In genomic region chr20:1876975-1877603, GRCh38 we compare ENCODE assay signal across 10 cellular contexts. TPM values are rescaled to one million over a fixed set of nuclear protein-coding genes. Genes with fewer than 3 reads are reported as not detected.
DNase-seq lines count a peak whose midpoint lies in the region; ATAC-seq, FAIRE-seq and TF ChIP-seq lines count a peak whose summit lies in the region.
"Had no signal": no experiment of that assay in that cellular context is flagged by ENCODE, and none has a peak within 500 bp of the region (broad histone marks: within the 10 kb centered on the region; RNA-seq: fewer than 3 reads in every experiment).

No MANE protein-coding gene starts in this region.

- no peak overlapping the region for H3K4me3 Mint-ChIP-seq in activated T-helper 17 cell treated with anti-CD3 and anti-CD28 coated beads, Interleukin-2, amount 50 U/mL, for 72 hours

- H3K36me3 Mint-ChIP-seq in activated T-helper 17 cell treated with anti-CD3 and anti-CD28 coated beads, Interleukin-2, amount 50 U/mL, for 72 hours (ENCODE audit: low read depth): no peaks in the 10 kb centered on the region

- no peak for TF ChIP-seq CTCF in D721Med (IDR thresholded peaks at IDR 0.05; ENCODE audit: insufficient read depth, missing control alignments)
- TF ChIP-seq CTCF in GM20000 (IDR thresholded peaks at IDR 0.05; ENCODE audit: extremely low read depth, missing control alignments): no peak
- no peak for TF ChIP-seq CTCF in gastroesophageal sphincter (IDR thresholded peaks at IDR 0.05)

- H3K27me3 Mint-ChIP-seq in activated T-helper 17 cell treated with anti-CD3 and anti-CD28 coated beads, Interleukin-2, amount 50 U/mL, for 72 hours: peaks cover 11% of the 10 kb centered on the region

- FAIRE-seq in D721Med (lab: Jason Lieb, UNC): no peak
- FAIRE-seq: RCC 7860 had no signal

- peaks cover 44% of the 10 kb centered on the region for H3K27me3 ChIP-seq in gastroesophageal sphincter

- peaks cover 0 to 8% (median 0%) of the 10 kb centered on the region in 3 donors for H3K9me3 ChIP-seq in gastroesophageal sphincter

- 61 to 94% methylated on average over 4 of the region's 11 CpGs for WGBS in gastroesophageal sphincter (ENCODE audit: low coverage in 1 of 2), 2 donors

- no peak overlapping the region for H3K4me3 ChIP-seq in gastroesophageal sphincter

- no peak for TF ChIP-seq EP300 in gastroesophageal sphincter (IDR thresholded peaks at IDR 0.05)

- no peaks in the 10 kb centered on the region for H3K4me1 Mint-ChIP-seq in activated T-helper 17 cell treated with anti-CD3 and anti-CD28 coated beads, Interleukin-2, amount 50 U/mL, for 72 hours

- ATAC-seq in activated T-helper 17 cell treated with anti-CD3 and anti-CD28 coated beads, Interleukin-2, amount 50 U/mL, for 72 hours (replicated peaks): peak; percentile 37
- ATAC-seq in gastroesophageal sphincter: no peak
- ATAC-seq: left lobe of liver had no signal

- H3K27ac ChIP-seq in gastroesophageal sphincter: no peak overlapping the region

- no peak for TF ChIP-seq POLR2A in gastroesophageal sphincter (IDR thresholded peaks at IDR 0.05)

- no peaks in the 10 kb centered on the region for H3K36me3 ChIP-seq in gastroesophageal sphincter

- peaks cover 0 to 10% (median 8%) of the 10 kb centered on the region in 3 donors for H3K4me1 ChIP-seq in gastroesophageal sphincter

- H3K9me3 Mint-ChIP-seq in activated T-helper 17 cell treated with anti-CD3 and anti-CD28 coated beads, Interleukin-2, amount 50 U/mL, for 72 hours: no peaks in the 10 kb centered on the region

- DNase-seq in D721Med (ENCODE audit: insufficient read length, low spot score): peak; percentile 66
- DNase-seq in GM20000 (ENCODE audit: low spot score): peak; percentile 80
- DNase-seq in iPS-NIHi11 (ENCODE audit: low spot score): peak; percentile 83
- no peak for DNase-seq in AML-193 (lab: John Stamatoyannopoulos, UW)
- no peak for DNase-seq in cortex of kidney (lab: John Stamatoyannopoulos, UW)
- DNase-seq: activated naive CD4-positive, alpha-beta T cell treated with anti-CD3 and anti-CD28 coated beads, Interleukin-2, amount 50 U/mL, for 16 hours had no signal

- H3K27ac Mint-ChIP-seq in activated T-helper 17 cell treated with anti-CD3 and anti-CD28 coated beads, Interleukin-2, amount 50 U/mL, for 72 hours: no peak overlapping the region

RNA-seq across cellular contexts. Expression of gene SIRPA, which starts 18.1 kb away (rescaled TPM):
- under 1 TPM in 1 of 2 donors, not detected in 1; 0.05 TPM for total RNA-seq in activated T-helper 17 cell treated with anti-CD3 and anti-CD28 coated beads, Interleukin-2, amount 50 U/mL, for 72 hours
- 10 to 100 TPM; 11.7 to 31.7 (median 27.4) TPM for total RNA-seq in gastroesophageal sphincter

Comparison
In these comparisons a context has a peak if more than half of its experiments do, and no peak if none do; other contexts are left out.
1. DNase-seq: peak in D721Med (single experiment), GM20000 (single experiment) and iPS-NIHi11 (single experiment); none in AML-193 (0 of 2) and cortex of kidney (single experiment).
2. RNA of gene SIRPA, which starts 18.1 kb away (total RNA-seq): 11.7 to 31.7 TPM in gastroesophageal sphincter; 0.05 TPM in activated T-helper 17 cell treated with anti-CD3 and anti-CD28 coated beads, Interleukin-2, amount 50 U/mL, for 72 hours; every median in the first group is over 10 times any median in the second.